Comparison of ENCODE assay signal across 13 cellular contexts in the genomic region with DNA sequence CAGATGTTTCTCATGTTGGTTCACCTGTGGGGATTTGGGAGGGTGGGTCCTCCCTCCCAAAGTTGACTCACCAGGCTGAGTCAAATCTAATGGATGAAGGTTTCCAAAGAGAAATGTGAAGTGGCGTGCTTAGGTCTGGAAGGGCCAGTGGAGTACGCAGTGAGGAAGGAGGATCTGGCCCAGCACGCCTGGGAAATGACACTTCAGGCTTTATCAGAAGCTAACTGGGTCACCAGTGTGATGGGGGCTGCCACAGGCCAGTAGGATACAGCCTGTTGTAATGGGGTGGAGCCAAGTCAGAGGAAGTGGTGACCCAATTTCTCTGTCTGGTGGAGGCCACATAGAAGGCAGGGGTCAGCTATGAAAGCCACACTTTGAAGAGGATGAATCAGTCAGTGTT. TPM values are rescaled to one million over a fixed set of nuclear protein-coding genes. Genes with fewer than 3 reads are reported as not detected.
DNase-seq lines count a peak whose midpoint lies in the region; ATAC-seq, FAIRE-seq and TF ChIP-seq lines count a peak whose summit lies in the region.
"Had no signal": no experiment of that assay in that cellular context is flagged by ENCODE, and none has a peak within 500 bp of the region (broad histone marks: within the 10 kb centered on the region; RNA-seq: fewer than 3 reads in every experiment).

No MANE protein-coding gene starts in this region.

- CTCF ChIA-PET in RWPE1 (lab: Yijun Ruan, JAX): interaction anchor here (0.9 kb wide), 1 partner anchor 22 kb away, joined by 4 read pairs; no protein-coding TSS in a partner anchor
- CTCF ChIA-PET in K562 (lab: Yijun Ruan, JAX; ENCODE audit: low intra/inter-chr PET ratio): no interaction called here

- in situ Hi-C loops in G401 (cut with HindIII; ENCODE audit: low sequenced_read_pairs): no loop called here
- in situ Hi-C loops in K562 (cut with MboI): no loop called here

- peaks cover 2% of the 10 kb centered on the region for H3K27me3 Mint-ChIP-seq in GM23338 (ENCODE audit: insufficient read depth, low read depth, poor library complexity)

- no peak for TF ChIP-seq CTCF in RWPE1 (conservative IDR thresholded peaks at IDR 0.05; ENCODE audit: low read depth)
- TF ChIP-seq CTCF in K562 (IDR thresholded peaks at IDR 0.05 in 2 of 3, conservative IDR thresholded peaks at IDR 0.05 in 1 of 3; ENCODE audit: insufficient read depth in 2 of 3, low read depth in 1 of 3, low read length in 3 of 3): no peak
- TF ChIP-seq CTCF in GM23338 (conservative IDR thresholded peaks at IDR 0.05; ENCODE audit: low read depth in 2 of 2): no peak

- intact Hi-C loops in K562 (cut with micrococcal nuclease): no loop called here

- no peaks in the 10 kb centered on the region for H3K9me3 Mint-ChIP-seq in GM23338

- H3K9me3 ChIP-seq in K562 (replicated peaks; ENCODE audit: control insufficient read depth, insufficient read depth, low read depth, low read length): no peaks in the 10 kb centered on the region
- H3K9me3 ChIP-seq: prostate gland had no signal

- DNase-seq in G401 (ENCODE audit: low spot score) (peak; percentile 47), RWPE1 (ENCODE audit: low spot score) (no peak), K562 (ENCODE audit: extremely low read depth in 1 of 4, low spot score in 3 of 4) (no peak), mesenteric fat pad (ENCODE audit: low spot score) (peak; percentile 59), GM23338 (ENCODE audit: low spot score) (no peak), HUDEP-2 (lab: John Stamatoyannopoulos, UW; ENCODE audit: unreplicated experiment in 76 of 76) (no peak), NCI-H187 treated with DMSO at 0.1 percent for 48 hours (lab: John Stamatoyannopoulos, UW) (no peak), NCI-H2029 (lab: John Stamatoyannopoulos, UW) (no peak)
- DNase-seq: DMS79 treated with DMSO at 0.1 percent for 48 hours, NCI-H1930 had no signal

- H3K4me3 ChIP-seq in K562 (no peak overlapping the region), GM23338 (no peak overlapping the region)
- H3K4me3 ChIP-seq: prostate gland had no signal

- peak overlapping the region; percentile 22 for H3K27ac ChIP-seq in RWPE1
- no peak overlapping the region for H3K27ac ChIP-seq in K562 (ENCODE audit: extremely low read depth, low read depth, low read length)
- H3K27ac ChIP-seq in GM23338 (ENCODE audit: low read depth): no peak overlapping the region
- H3K27ac ChIP-seq: HL-60, prostate gland had no signal

- 85% methylated on average over 3 of the region's 3 CpGs for WGBS in K562 (ENCODE audit: insufficient coverage, low coverage, missing lambda C conversion rate)

- POLR2A ChIA-PET in RWPE1 (lab: Yijun Ruan, JAX; ENCODE audit: low non-redundant PET) (interaction anchor here (0.6 kb wide), 1 partner anchor 261 kb away, joined by 3 read pairs; no protein-coding TSS in a partner anchor), K562 (lab: Yijun Ruan, JAX) (interaction anchor here (1.0 to 2.5 kb wide), 7 partner anchors 9 to 113 kb away, joined by 3 to 11 read pairs (median 4); no protein-coding TSS in a partner anchor)

- no peaks in the 10 kb centered on the region for H3K9me2 ChIP-seq in GM23338 (ENCODE audit: insufficient read depth)

- TF ChIP-seq RAD21 in K562 (CRISPR knock-in tag; conservative IDR thresholded peaks at IDR 0.05 in 1 of 2, IDR thresholded peaks at IDR 0.05 in 1 of 2): no peak

- H3K36me3 ChIP-seq in K562 (ENCODE audit: control insufficient read depth, insufficient read depth, low read length): peaks cover 94% of the 10 kb centered on the region
- peaks cover 43% of the 10 kb centered on the region for H3K36me3 ChIP-seq in GM23338 (ENCODE audit: insufficient read depth)

- H3K4me2 ChIP-seq in K562 (ENCODE audit: insufficient read depth, low read length): no peak overlapping the region
- H3K4me2 ChIP-seq in GM23338: no peak overlapping the region

- H3K27me3 ChIP-seq in K562 (ENCODE audit: control insufficient read depth in 2 of 2, insufficient read depth in 2 of 2, low read length in 2 of 2): no peaks in the 10 kb centered on the region
- no peaks in the 10 kb centered on the region for H3K27me3 ChIP-seq in GM23338 (ENCODE audit: insufficient read depth)

- H2AFZ ChIP-seq in K562 (ENCODE audit: low read depth, low read length) (no peak overlapping the region), GM23338 (no peak overlapping the region)

- peaks cover 3% of the 10 kb centered on the region for H3K9me1 ChIP-seq in K562 (ENCODE audit: control insufficient read depth, insufficient read depth, low read length)

- H3K4me3 Mint-ChIP-seq in GM23338: no peak overlapping the region

- BruUV-seq in K562 (replicated peaks; lab: Mats Ljungman, UMichigan): no TSS peak

- 0 out of 2 replicates have a peak, but pooled peaks have one; percentile 16 for TF ChIP-seq POLR2A in K562 (conservative IDR thresholded peaks at IDR 0.05)

- no peaks in the 10 kb centered on the region for H3K79me2 ChIP-seq in K562 (ENCODE audit: control insufficient read depth, insufficient read depth, low read length)
- 0 out of 2 replicates have a peak, but pooled peaks cover 3% of the 10 kb centered on the region for H3K79me2 ChIP-seq in GM23338 (replicated peaks; ENCODE audit: insufficient read depth)

- TF ChIP-seq EP300 in K562 (IDR thresholded peaks at IDR 0.05; ENCODE audit: low read length): no peak

- no peak for FAIRE-seq in K562 (lab: Jason Lieb, UNC)
- FAIRE-seq: RCC 7860 had no signal

- H3K4me1 Mint-ChIP-seq in GM23338: no peaks in the 10 kb centered on the region

- H3K9ac ChIP-seq in K562 (ENCODE audit: insufficient read depth in 1 of 2, low read depth in 2 of 2, low read length in 2 of 2): no peak overlapping the region

- ATAC-seq in K562 (peak; percentile 40), GM23338 (no peak)

- H3F3A ChIP-seq in GM23338 (replicated peaks; ENCODE audit: low read depth): 0 out of 2 replicates have a peak, but pooled peaks cover 4% of the 10 kb centered on the region

- H3K27ac Mint-ChIP-seq in GM23338: no peak overlapping the region

- H3K4me1 ChIP-seq in K562 (replicated peaks in 1 of 2; ENCODE audit: control insufficient read depth in 2 of 2, insufficient read depth in 2 of 2, low read length in 2 of 2) (no peaks in the 10 kb centered on the region; a peak in 1 of 5 replicates), GM23338 (ENCODE audit: insufficient read depth) (no peaks in the 10 kb centered on the region)
- H3K4me1 ChIP-seq: prostate gland had no signal

- H3K36me3 Mint-ChIP-seq in GM23338 (ENCODE audit: low read depth): peaks cover 60% of the 10 kb centered on the region

- H4K20me1 ChIP-seq in K562 (replicated peaks; ENCODE audit: control insufficient read depth, insufficient read depth, low read length) (peaks cover 14% of the 10 kb centered on the region), GM23338 (replicated peaks; ENCODE audit: insufficient read depth) (peaks cover 18% of the 10 kb centered on the region)

TF ChIP-seq in K562, 482 proteins besides CTCF, POLR2A, EP300 and RAD21 (continues in another document):
- TF ChIP-seq NEUROD1 (IDR thresholded peaks at IDR 0.05; ENCODE audit: borderline replicate concordance, low read depth, low read length, partially characterized antibody): no peak

TF ChIP-seq in GM23338, 12 proteins besides CTCF, POLR2A, EP300 and RAD21 (continues in another document):
- TF ChIP-seq NANOG (IDR thresholded peaks at IDR 0.05; ENCODE audit: borderline replicate concordance): no peak

RNA-seq across cellular contexts. Expression of a gene that starts 18.0 kb away (rescaled TPM):
- total RNA-seq in G401 (2014; rRNA removed; shearing (Covaris generic)): 37.5 and 44.2 TPM in 2 replicates
- 50.0 and 70.5 TPM in 2 replicates for total RNA-seq in K562 (2011; cell fraction: chromatin; rRNA removed; ENCODE audit: low replicate concordance)
- total RNA-seq in K562 (2011; cell fraction: nucleolus; rRNA removed): 44.6 and 55.7 TPM in 2 replicates
- 43.4 and 44.5 TPM in 2 replicates for total RNA-seq in K562 (2011; cell fraction: nucleoplasm; rRNA removed)
- total RNA-seq in K562 (2014; rRNA removed): 61.1 and 70.2 TPM in 2 replicates
- total RNA-seq in K562 (2014; rRNA removed; fragmentation: Illumina TruSeq; extraction: Trizol): 102 and 104 TPM in 2 replicates
- 82.0 and 85.0 TPM in 2 replicates for total RNA-seq in K562 (2015; rRNA removed; fragmentation: Illumina TruSeq; extraction: Trizol)
- total RNA-seq in K562 (2021): 69.0 and 73.1 TPM in 2 replicates
- polyA plus RNA-seq in K562 (2011; rRNA removed): 70.3 and 95.1 TPM in 2 replicates
- 41.3 and 55.7 TPM in 2 replicates for polyA plus RNA-seq in K562 (2011; cell fraction: cytosol; rRNA removed)
- 23.3 and 26.4 TPM in 2 replicates for polyA plus RNA-seq in K562 (2011; cell fraction: nucleus; rRNA removed)
- 52.5 and 66.7 TPM in 2 replicates for polyA plus RNA-seq in K562 (2012)
- polyA plus RNA-seq in K562 (2014; fragmentation: Illumina TruSeq; extraction: Trizol): 89.6 and 91.7 TPM in 2 replicates
- 10 to 100 TPM; 18.9 to 39.4 TPM for polyA plus RNA-seq in K562 (2014; fragmentation: Nextera tagmentation; extraction: Ambion mirVana)
- 74.4 and 85.6 TPM in 2 replicates for polyA plus RNA-seq in K562 (2014; rRNA removed)
- 104 and 115 TPM in 2 replicates for polyA minus RNA-seq in K562 (2011; rRNA and poly(A)+ RNA removed)
- polyA minus RNA-seq in K562 (2011; cell fraction: cytosol; rRNA and poly(A)+ RNA removed): 34.6 and 39.5 TPM in 2 replicates
- polyA minus RNA-seq in K562 (2011; cell fraction: nucleus; rRNA and poly(A)+ RNA removed): 23.8 and 26.3 TPM in 2 replicates
- 35.7 TPM for total RNA-seq in mesenteric fat pad
- total RNA-seq in GM23338 (2014; rRNA removed; shearing (Covaris generic)): 36.0 and 45.5 TPM in 2 replicates
- 15.4 and 19.2 TPM in 2 replicates for polyA plus RNA-seq in GM23338 (2016; fragmentation: Nextera tagmentation; extraction: Ambion mirVana)

RNA-seq across cellular contexts. Expression of a gene that starts 38.5 kb away (rescaled TPM):
- total RNA-seq in G401 (2014; rRNA removed; shearing (Covaris generic)): 18.8 and 20.7 TPM in 2 replicates
- 41.8 and 45.3 TPM in 2 replicates for total RNA-seq in K562 (2011; cell fraction: chromatin; rRNA removed; ENCODE audit: low replicate concordance)
- 38.3 and 44.4 TPM in 2 replicates for total RNA-seq in K562 (2011; cell fraction: nucleolus; rRNA removed)
- total RNA-seq in K562 (2011; cell fraction: nucleoplasm; rRNA removed): 44.4 and 47.6 TPM in 2 replicates
- total RNA-seq in K562 (2014; rRNA removed): 14.8 and 15.1 TPM in 2 replicates
- 14.8 and 15.3 TPM in 2 replicates for total RNA-seq in K562 (2014; rRNA removed; fragmentation: Illumina TruSeq; extraction: Trizol)
- total RNA-seq in K562 (2015; rRNA removed; fragmentation: Illumina TruSeq; extraction: Trizol): 14.4 and 15.5 TPM in 2 replicates
- 16.6 and 18.9 TPM in 2 replicates for total RNA-seq in K562 (2021)
- 43.2 and 46.6 TPM in 2 replicates for polyA plus RNA-seq in K562 (2011; rRNA removed)
- polyA plus RNA-seq in K562 (2011; cell fraction: cytosol; rRNA removed): 33.1 and 42.6 TPM in 2 replicates
- polyA plus RNA-seq in K562 (2011; cell fraction: nucleus; rRNA removed): 43.6 and 54.0 TPM in 2 replicates
- 13.7 and 13.8 TPM in 2 replicates for polyA plus RNA-seq in K562 (2012)
- 20.1 and 21.2 TPM in 2 replicates for polyA plus RNA-seq in K562 (2014; fragmentation: Illumina TruSeq; extraction: Trizol)
- polyA plus RNA-seq in K562 (2014; fragmentation: Nextera tagmentation; extraction: Ambion mirVana): 1 to 10 TPM; 2.3 to 4.7 TPM
- polyA plus RNA-seq in K562 (2014; rRNA removed): 16.3 and 16.9 TPM in 2 replicates
- 43.5 and 52.8 TPM in 2 replicates for polyA minus RNA-seq in K562 (2011; rRNA and poly(A)+ RNA removed)
- 15.8 and 19.3 TPM in 2 replicates for polyA minus RNA-seq in K562 (2011; cell fraction: cytosol; rRNA and poly(A)+ RNA removed)
- 20.2 and 29.5 TPM in 2 replicates for polyA minus RNA-seq in K562 (2011; cell fraction: nucleus; rRNA and poly(A)+ RNA removed)
- total RNA-seq in mesenteric fat pad: 5.6 TPM
- total RNA-seq in GM23338 (2014; rRNA removed; shearing (Covaris generic)): 19.5 and 20.3 TPM in 2 replicates
- 2.5 and 2.8 TPM in 2 replicates for polyA plus RNA-seq in GM23338 (2016; fragmentation: Nextera tagmentation; extraction: Ambion mirVana)

Comparison
In these comparisons a context has a peak if more than half of its experiments do, and no peak if none do; other contexts are left out.
1. DNase-seq: peak in G401 (single experiment) and mesenteric fat pad (single experiment); none in RWPE1 (single experiment), K562 (0 of 4), GM23338 (single experiment), HUDEP-2 (0 of 76), NCI-H187 treated with DMSO at 0.1 percent for 48 hours (single experiment) and NCI-H2029 (single experiment).